8 cellular contexts compared by ENCODE assay signal in genomic region chr6:100175814-100176275, GRCh38.
A peak's percentile ranks its signal among the peaks of the same experiment; 100 is the strongest.
DNase-seq lines count a peak whose midpoint lies in the region; ATAC-seq and TF ChIP-seq lines count a peak whose summit lies in the region.
"Had no signal": no experiment of that assay in that cellular context is flagged by ENCODE, and none has a peak within 500 bp of the region (broad histone marks: within the 10 kb centered on the region; RNA-seq: fewer than 3 reads in every experiment).

No MANE protein-coding gene starts in this region.

- no peaks in the 10 kb centered on the region for H3K27me3 ChIP-seq in body of pancreas
- H3K27me3 ChIP-seq in vagina = no peaks in the 10 kb centered on the region

- no peak for TF ChIP-seq CTCF in body of pancreas (IDR thresholded peaks at IDR 0.05)
- no peak for TF ChIP-seq CTCF in vagina (IDR thresholded peaks at IDR 0.05)

- 5 to 20% methylated on average over 1 of the region's 1 CpG for WGBS in body of pancreas, 2 donors

- intact Hi-C loops in body of pancreas (cut with DNase I) (no loop called here), vagina (cut with DNase I) (no loop called here)

- no peaks in the 10 kb centered on the region for H3K36me3 ChIP-seq in body of pancreas (replicated peaks in 1 of 2; ENCODE audit: insufficient read depth in 1 of 2, low read depth in 2 of 2)
- no peaks in the 10 kb centered on the region for H3K36me3 ChIP-seq in vagina

- H3K4me3 ChIP-seq in body of pancreas = no peak overlapping the region
- no peak overlapping the region for H3K4me3 ChIP-seq in vagina

- no peaks in the 10 kb centered on the region for H3K9me3 ChIP-seq in body of pancreas
- H3K9me3 ChIP-seq in vagina = no peaks in the 10 kb centered on the region

- DNase-seq in HT1080 (ENCODE audit: low read depth) (peak; percentile 56), body of pancreas (peak; percentile 21 to 45 (median 36)), kidney glomerular epithelial cell (lab: John Stamatoyannopoulos, UW) (peak; percentile 77), vagina (ENCODE audit: extremely low spot score in 2 of 2) (no peak), NOMO-1 treated with dmso at 0.1 percent for 144 hours (lab: John Stamatoyannopoulos, UW; ENCODE audit: unreplicated experiment) (no peak), NCI-H1417 treated with DMSO at 0.1 percent for 48 hours (lab: John Stamatoyannopoulos, UW) (no peak)
- DNase-seq in stimulated activated CD4-positive, alpha-beta T cell treated with anti-CD3 and anti-CD28 coated beads, Interleukin-15, amount 100 ng/mL, for 24 hours = no peak

- no peak for TF ChIP-seq POLR2A in body of pancreas (IDR thresholded peaks at IDR 0.05)
- no peak for TF ChIP-seq POLR2A in vagina (IDR thresholded peaks at IDR 0.05)

- peaks cover 18% of the 10 kb centered on the region for H3K4me1 ChIP-seq in body of pancreas
- H3K4me1 ChIP-seq in vagina = peaks cover 19% of the 10 kb centered on the region

- H3K27ac ChIP-seq in body of pancreas = peak overlapping the region in 1 of 4 donors; percentile 5
- peak overlapping the region; percentile 1 for H3K27ac ChIP-seq in vagina
- H3K27ac ChIP-seq: epithelial cell of prostate had no signal

- ATAC-seq in body of pancreas = peak; percentile 71

Comparison
In these comparisons a context has a peak if more than half of its experiments do, and no peak if none do; other contexts are left out.
1. DNase-seq: peak in HT1080 (single experiment), body of pancreas (4 of 4) and kidney glomerular epithelial cell (single experiment); none in vagina (0 of 2), NOMO-1 treated with dmso at 0.1 percent for 144 hours (single experiment), NCI-H1417 treated with DMSO at 0.1 percent for 48 hours (single experiment) and stimulated activated CD4-positive, alpha-beta T cell treated with anti-CD3 and anti-CD28 coated beads, Interleukin-15, amount 100 ng/mL, for 24 hours (single experiment).